In genomic region chr9:34493972-34494535, GRCh38 we compare ENCODE assay signal across 9 cellular contexts. TPM values are rescaled to one million over a fixed set of nuclear protein-coding genes. Genes with fewer than 3 reads are reported as not detected.
DNase-seq lines count a peak whose midpoint lies in the region; ATAC-seq, FAIRE-seq and TF ChIP-seq lines count a peak whose summit lies in the region.
"Had no signal": no experiment of that assay in that cellular context is flagged by ENCODE, and none has a peak within 500 bp of the region (broad histone marks: within the 10 kb centered on the region; RNA-seq: fewer than 3 reads in every experiment).

No MANE protein-coding gene starts in this region.

- H3K36me3 ChIP-seq in small intestine (ENCODE audit: control insufficient read depth in 2 of 2, insufficient read depth in 2 of 2, low read length in 2 of 2): no peaks in the 10 kb centered on the region
- H3K36me3 ChIP-seq in suprapubic skin: no peaks in the 10 kb centered on the region
- no peaks in the 10 kb centered on the region for H3K36me3 ChIP-seq in PC-9 (ENCODE audit: low read depth)

- TF ChIP-seq POLR2A in suprapubic skin (IDR thresholded peaks at IDR 0.05): no peak

- POLR2A ChIA-PET in PC-9 (lab: Charles Lee; ENCODE audit: unreplicated experiment): no interaction called here

- TF ChIP-seq CTCF in foreskin keratinocyte (conservative IDR thresholded peaks at IDR 0.05) (no peak), suprapubic skin (IDR thresholded peaks at IDR 0.05) (no peak), PC-9 (conservative IDR thresholded peaks at IDR 0.05) (no peak)

- peaks cover 3% of the 10 kb centered on the region for H3K4me1 ChIP-seq in foreskin keratinocyte
- H3K4me1 ChIP-seq in small intestine (ENCODE audit: control insufficient read depth in 2 of 2, insufficient read depth in 1 of 2, low read depth in 1 of 2, low read length in 1 of 2): no peaks in the 10 kb centered on the region
- no peaks in the 10 kb centered on the region for H3K4me1 ChIP-seq in suprapubic skin
- no peaks in the 10 kb centered on the region for H3K4me1 ChIP-seq in PC-9 (replicated peaks; ENCODE audit: insufficient read depth)

- H3K9me3 ChIP-seq in small intestine (ENCODE audit: control insufficient read depth, low read depth) (no peaks in the 10 kb centered on the region), suprapubic skin (no peaks in the 10 kb centered on the region), PC-9 (ENCODE audit: insufficient read depth, low read depth) (no peaks in the 10 kb centered on the region)

- H3F3A ChIP-seq in PC-9 (ENCODE audit: insufficient read depth, low read depth): no peaks in the 10 kb centered on the region

- H2AFZ ChIP-seq in PC-9: no peak overlapping the region

- peak; percentile 57 for DNase-seq in DMS 273 (lab: John Stamatoyannopoulos, UW; ENCODE audit: unreplicated experiment)
- no peak for DNase-seq in DMS 273 treated with DMSO at 0.1 percent for 48 hours (lab: John Stamatoyannopoulos, UW)
- peak; percentile 19 for DNase-seq in T-helper 9 cell
- DNase-seq in foreskin keratinocyte: peak in 1 of 2 donors; percentile 32
- peak; percentile 14 for DNase-seq in small intestine
- DNase-seq in suprapubic skin (ENCODE audit: low spot score in 2 of 2): no peak
- DNase-seq in NCI-H2107 treated with DMSO at 0.1 percent for 48 hours (lab: John Stamatoyannopoulos, UW; ENCODE audit: unreplicated experiment): no peak
- DNase-seq in PC-9: no peak

- CTCF ChIA-PET in PC-9 (lab: Charles Lee): interaction anchor here (0.7 kb wide), 1 partner anchor 90 kb away, joined by 3 read pairs; no protein-coding TSS in a partner anchor

- H4K20me1 ChIP-seq in PC-9 (ENCODE audit: insufficient read depth): no peaks in the 10 kb centered on the region

- peaks cover 15% of the 10 kb centered on the region for H3K27me3 ChIP-seq in foreskin keratinocyte
- H3K27me3 ChIP-seq in small intestine (ENCODE audit: control insufficient read depth in 2 of 2, insufficient read depth in 2 of 2, low read length in 2 of 2): no peaks in the 10 kb centered on the region
- H3K27me3 ChIP-seq in suprapubic skin: peaks cover 13% of the 10 kb centered on the region
- H3K27me3 ChIP-seq in PC-9 (ENCODE audit: insufficient read depth, low read depth): no peaks in the 10 kb centered on the region

- H3K4me2 ChIP-seq in PC-9: no peak overlapping the region

- TF ChIP-seq EP300 in suprapubic skin (IDR thresholded peaks at IDR 0.05): no peak

- no peaks in the 10 kb centered on the region for H3K79me2 ChIP-seq in PC-9 (ENCODE audit: low read depth)

- no peaks in the 10 kb centered on the region for H3K9me2 ChIP-seq in PC-9 (ENCODE audit: insufficient read depth)

- BruUV-seq in PC-9 (replicated peaks; lab: Mats Ljungman, UMichigan): no TSS peak

- ATAC-seq in foreskin keratinocyte: peak; percentile 38

- intact Hi-C loops in PC-9 (cut with micrococcal nuclease; ENCODE audit: unreplicated experiment): no loop called here

- no peak for FAIRE-seq in small intestine (lab: Jason Lieb, UNC)

- H3K4me3 ChIP-seq in small intestine (ENCODE audit: low read depth in 1 of 2, low read length in 2 of 2) (no peak overlapping the region), suprapubic skin (no peak overlapping the region), PC-9 (no peak overlapping the region)

- 33 to 38% (median 38%) methylated on average over 8 of the region's 8 CpGs for WGBS in small intestine, 3 donors
- WGBS in suprapubic skin: 39% methylated on average over 8 of the region's 8 CpGs

- no peak overlapping the region for H3K27ac ChIP-seq in foreskin keratinocyte
- H3K27ac ChIP-seq in small intestine (ENCODE audit: low read depth in 1 of 2, low read length in 1 of 2): no peak overlapping the region
- no peak overlapping the region for H3K27ac ChIP-seq in suprapubic skin
- H3K27ac ChIP-seq in PC-9: no peak overlapping the region
- H3K27ac ChIP-seq: 22Rv1 had no signal

RNA-seq across cellular contexts. Expression of gene ENHO, which starts 28.7 kb away (rescaled TPM):
- total RNA-seq in foreskin keratinocyte (not detected in 2 replicates), suprapubic skin (1 to 10 TPM in 3 of 4 donors, under 1 TPM in 1; 0.65 to 4.0 (median 2.7) TPM), PC-9 (2021) (not detected in 2 replicates)
- polyA plus RNA-seq in foreskin keratinocyte (0.10 and 0.13 TPM in 2 replicates), small intestine (1 to 10 TPM; 1.8 to 8.9 (median 1.8) TPM)

RNA-seq across cellular contexts. Expression of gene DNAI1, which starts 35.4 kb away (rescaled TPM):
- not detected in 2 replicates for total RNA-seq in foreskin keratinocyte
- not detected in 2 replicates for polyA plus RNA-seq in foreskin keratinocyte
- not detected for polyA plus RNA-seq in small intestine
- total RNA-seq in suprapubic skin: not detected
- 1.5 and 1.6 TPM in 2 replicates for total RNA-seq in PC-9 (2021)

RNA-seq across cellular contexts. Expression of gene FAM219A, which starts 35.7 kb away (rescaled TPM):
- total RNA-seq in foreskin keratinocyte (9.4 and 10.6 TPM in 2 replicates), suprapubic skin (10 to 100 TPM; 12.6 to 17.0 (median 15.0) TPM), PC-9 (2021) (12.7 and 15.6 TPM in 2 replicates)
- polyA plus RNA-seq in foreskin keratinocyte (7.8 and 7.9 TPM in 2 replicates), small intestine (1 to 10 TPM; 2.7 to 9.0 (median 3.8) TPM)

Comparison
In these comparisons a context has a peak if more than half of its experiments do, and no peak if none do; other contexts are left out.
1. DNase-seq: peak in DMS 273 (single experiment), T-helper 9 cell (single experiment) and small intestine (single experiment); none in DMS 273 treated with DMSO at 0.1 percent for 48 hours (single experiment), suprapubic skin (0 of 2), NCI-H2107 treated with DMSO at 0.1 percent for 48 hours (single experiment) and PC-9 (0 of 2).